7 cellular contexts compared by ENCODE assay signal in genomic region chr19:32745594-32746251, GRCh38. TPM values are rescaled to one million over a fixed set of nuclear protein-coding genes. Genes with fewer than 3 reads are reported as not detected.
DNase-seq lines count a peak whose midpoint lies in the region; ATAC-seq and TF ChIP-seq lines count a peak whose summit lies in the region.
"Not testable (repeated sequence)": the region's sequence is repeated elsewhere in the genome, so short reads cannot be mapped to it uniquely, and the experiment has no call there.

No MANE protein-coding gene starts in this region.

- H3K4me3 Mint-ChIP-seq in activated CD4-positive, alpha-beta T cell treated with anti-CD3 and anti-CD28 coated beads for 36 hours: not testable (repeated sequence)

- POLR2A ChIA-PET in activated CD4-positive, alpha-beta T cell treated with anti-CD3 and anti-CD28 coated beads for 36 hours (lab: Charles Lee): not testable (repeated sequence)

- not testable (repeated sequence) for TF ChIP-seq CTCF in GM12864 (IDR thresholded peaks at IDR 0.05; ENCODE audit: low read depth, low read length, missing control alignments); cardiac fibroblast (IDR thresholded peaks at IDR 0.05; ENCODE audit: low read depth, low read length)

- CTCF ChIA-PET in activated CD4-positive, alpha-beta T cell treated with anti-CD3 and anti-CD28 coated beads for 36 hours (lab: Charles Lee): not testable (repeated sequence)

- H3K4me1 Mint-ChIP-seq in activated CD4-positive, alpha-beta T cell treated with anti-CD3 and anti-CD28 coated beads for 36 hours: not testable (repeated sequence)

- H3K27ac Mint-ChIP-seq in activated CD4-positive, alpha-beta T cell treated with anti-CD3 and anti-CD28 coated beads for 36 hours: not testable (repeated sequence)

- DNase-seq in GM12864 (ENCODE audit: low read depth) (peak; percentile 12), NCI-H2227 (lab: John Stamatoyannopoulos, UW; ENCODE audit: unreplicated experiment) (peak; percentile 66), activated gamma-delta T cell treated with Interleukin-2 at 50 U/mL for 16 hours (peak; percentile 25), cardiac fibroblast (ENCODE audit: low read depth in 2 of 2) (peak; percentile 5 to 7), glomerular visceral epithelial cell (ENCODE audit: extremely low spot score) (peak; percentile 31), non-pigmented ciliary epithelial cell (ENCODE audit: low read depth) (peak; percentile 2)
- DNase-seq in activated CD4-positive, alpha-beta T cell treated with anti-CD3 and anti-CD28 coated beads for 36 hours: peak; percentile 13

- H3K36me3 Mint-ChIP-seq in activated CD4-positive, alpha-beta T cell treated with anti-CD3 and anti-CD28 coated beads for 36 hours (ENCODE audit: low read depth): not testable (repeated sequence)

- intact Hi-C loops in activated CD4-positive, alpha-beta T cell treated with anti-CD3 and anti-CD28 coated beads for 36 hours (cut with DNase I, micrococcal nuclease): loop anchor here (1.0 to 5.0 kb wide), 3 partner anchors 47 to 55 kb away; partner anchors contain the start of gene NUDT19 (in 1 of the 2)

- H3K4me3 ChIP-seq in GM12864 (ENCODE audit: low read depth, low read length); cardiac fibroblast (replicated peaks in 1 of 2; ENCODE audit: low read depth in 2 of 2, low read length in 2 of 2): not testable (repeated sequence)

- ATAC-seq in activated CD4-positive, alpha-beta T cell treated with anti-CD3 and anti-CD28 coated beads for 36 hours: peak; percentile 10

- peaks cover 17% of the 10 kb centered on the region for H3K27me3 Mint-ChIP-seq in activated CD4-positive, alpha-beta T cell treated with anti-CD3 and anti-CD28 coated beads for 36 hours

- H3K9me3 Mint-ChIP-seq in activated CD4-positive, alpha-beta T cell treated with anti-CD3 and anti-CD28 coated beads for 36 hours (ENCODE audit: low read depth): not testable (repeated sequence)

RNA-seq across cellular contexts. Expression of gene TDRD12, which starts 26.2 kb away (rescaled TPM):
- under 1 TPM; 0.12 to 0.23 TPM for total RNA-seq in activated CD4-positive, alpha-beta T cell treated with anti-CD3 and anti-CD28 coated beads for 36 hours

RNA-seq across cellular contexts. Expression of gene NUDT19, which starts 54.1 kb away (rescaled TPM):
- total RNA-seq in activated CD4-positive, alpha-beta T cell treated with anti-CD3 and anti-CD28 coated beads for 36 hours: 10 to 100 TPM; 14.7 to 17.7 TPM

Comparison
In these comparisons a context has a peak if more than half of its experiments do, and no peak if none do; other contexts are left out.
1. DNase-seq: peak in every context shown above with its lines; median percentile 66 in NCI-H2227; 31 in glomerular visceral epithelial cell; 25 in activated gamma-delta T cell treated with Interleukin-2 at 50 U/mL for 16 hours; 13 in activated CD4-positive, alpha-beta T cell treated with anti-CD3 and anti-CD28 coated beads for 36 hours; 12 in GM12864; 6 in cardiac fibroblast; 2 in non-pigmented ciliary epithelial cell.